Comparison of ENCODE assay signal across 9 cellular contexts in the genomic region with DNA sequence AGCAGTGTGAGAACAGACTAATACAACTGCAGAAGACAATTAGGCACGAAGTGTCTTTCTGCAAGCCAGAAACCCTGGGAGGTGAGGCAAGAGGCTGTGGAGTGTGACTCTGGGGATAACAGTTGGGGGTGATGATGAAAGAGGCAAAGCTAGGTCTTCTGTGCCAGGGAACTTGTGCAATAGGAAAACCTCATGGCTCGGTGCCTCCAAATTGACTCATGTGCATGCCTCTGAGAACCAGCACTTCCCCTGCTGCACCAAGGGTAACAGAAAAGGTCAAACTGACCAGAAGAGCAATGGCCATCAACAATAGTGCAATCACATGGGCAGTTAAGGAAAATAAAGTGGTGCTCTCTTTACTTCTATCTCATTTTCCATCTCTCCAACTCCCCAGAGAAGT.
DNase-seq lines count a peak whose midpoint lies in the region; ATAC-seq lines count a peak whose summit lies in the region.
"Had no signal": no experiment of that assay in that cellular context is flagged by ENCODE, and none has a peak within 500 bp of the region (broad histone marks: within the 10 kb centered on the region; RNA-seq: fewer than 3 reads in every experiment).

No MANE protein-coding gene starts in this region.

- H3K27ac ChIP-seq in subcutaneous abdominal adipose tissue (ENCODE audit: low read depth, low read length) = peak overlapping the region; percentile 13

- CTCF ChIA-PET in activated CD4-positive, alpha-beta T cell treated with anti-CD3 and anti-CD28 coated beads for 36 hours (lab: Charles Lee) = interaction anchor here (0.9 kb wide), 1 partner anchor 16 kb away, joined by 3 read pairs; no protein-coding TSS in a partner anchor

- POLR2A ChIA-PET in activated CD4-positive, alpha-beta T cell treated with anti-CD3 and anti-CD28 coated beads for 36 hours (lab: Charles Lee) = no interaction called here

- no peaks in the 10 kb centered on the region for H3K27me3 Mint-ChIP-seq in activated CD4-positive, alpha-beta T cell treated with anti-CD3 and anti-CD28 coated beads for 36 hours

- intact Hi-C loops in left ventricle myocardium superior (cut with micrococcal nuclease) = no loop called here
- intact Hi-C loops in activated CD4-positive, alpha-beta T cell treated with anti-CD3 and anti-CD28 coated beads for 36 hours (cut with DNase I, micrococcal nuclease) = no loop called here

- H3K27me3 ChIP-seq in adipocyte (replicated peaks; ENCODE audit: control insufficient read depth, insufficient read depth, low read length) (no peaks in the 10 kb centered on the region), subcutaneous abdominal adipose tissue (ENCODE audit: control insufficient read depth in 5 of 5, insufficient read depth in 4 of 5, low read length in 5 of 5) (no peaks in the 10 kb centered on the region)

- H3K27ac Mint-ChIP-seq in activated CD4-positive, alpha-beta T cell treated with anti-CD3 and anti-CD28 coated beads for 36 hours = no peak overlapping the region

- H3K4me1 ChIP-seq in adipocyte (ENCODE audit: control insufficient read depth, insufficient read depth, low read length) (peaks cover 40% of the 10 kb centered on the region), subcutaneous abdominal adipose tissue (ENCODE audit: control insufficient read depth in 5 of 5, insufficient read depth in 5 of 5, low read length in 5 of 5) (peaks cover 3 to 15% (median 10%) of the 10 kb centered on the region in 5 donors)

- H3K4me3 Mint-ChIP-seq in activated CD4-positive, alpha-beta T cell treated with anti-CD3 and anti-CD28 coated beads for 36 hours = no peak overlapping the region

- H3K9me3 ChIP-seq in adipocyte (ENCODE audit: control insufficient read depth, low read length) = no peaks in the 10 kb centered on the region
- H3K9me3 ChIP-seq in subcutaneous abdominal adipose tissue (ENCODE audit: control insufficient read depth in 5 of 5, low read length in 5 of 5) = no peaks in the 10 kb centered on the region

- DNase-seq in HK-2 (ENCODE audit: unreplicated experiment) (peak; percentile 63), adipocyte (ENCODE audit: low read depth) (peak; percentile 98), left ventricle myocardium superior (peak; percentile 72), islet precursor cell (no peak)
- no peak for DNase-seq in activated CD4-positive, alpha-beta T cell treated with anti-CD3 and anti-CD28 coated beads for 36 hours
- DNase-seq: MM.1S had no signal

- H3K9me3 Mint-ChIP-seq in activated CD4-positive, alpha-beta T cell treated with anti-CD3 and anti-CD28 coated beads for 36 hours (ENCODE audit: low read depth) = peaks cover 3% of the 10 kb centered on the region

- ATAC-seq in left ventricle myocardium superior (peak; percentile 93), GM19328 (IDR thresholded peaks at IDR 0.05; ENCODE audit: unreplicated experiment) (no peak), HG02852 (IDR thresholded peaks at IDR 0.05; ENCODE audit: unreplicated experiment) (no peak)
- no peak for ATAC-seq in activated CD4-positive, alpha-beta T cell treated with anti-CD3 and anti-CD28 coated beads for 36 hours

- H3K4me1 Mint-ChIP-seq in activated CD4-positive, alpha-beta T cell treated with anti-CD3 and anti-CD28 coated beads for 36 hours = no peaks in the 10 kb centered on the region

- no peak overlapping the region for H3K9ac ChIP-seq in adipocyte (ENCODE audit: low read length)
- H3K9ac ChIP-seq in subcutaneous abdominal adipose tissue (ENCODE audit: low read length in 5 of 5) = no peak overlapping the region

- H3K4me3 ChIP-seq in adipocyte (ENCODE audit: low read length) (no peak overlapping the region), subcutaneous abdominal adipose tissue (ENCODE audit: low read depth in 1 of 5, low read length in 5 of 5) (no peak overlapping the region)

- H3K36me3 ChIP-seq in adipocyte (ENCODE audit: control insufficient read depth, insufficient read depth, low read length, severe bottlenecking) (no peaks in the 10 kb centered on the region), subcutaneous abdominal adipose tissue (ENCODE audit: control insufficient read depth in 5 of 5, insufficient read depth in 5 of 5, low read length in 5 of 5) (no peaks in the 10 kb centered on the region)

- no peaks in the 10 kb centered on the region for H3K36me3 Mint-ChIP-seq in activated CD4-positive, alpha-beta T cell treated with anti-CD3 and anti-CD28 coated beads for 36 hours (ENCODE audit: low read depth)

Comparison
In these comparisons a context has a peak if more than half of its experiments do, and no peak if none do; other contexts are left out.
1. DNase-seq: peak in HK-2 (single experiment), adipocyte (single experiment) and left ventricle myocardium superior (single experiment); none in activated CD4-positive, alpha-beta T cell treated with anti-CD3 and anti-CD28 coated beads for 36 hours (single experiment) and islet precursor cell (single experiment).